9 cellular contexts compared by ENCODE assay signal in genomic region chr11:62171261-62171723, GRCh38. TPM values are rescaled to one million over a fixed set of nuclear protein-coding genes. Genes with fewer than 3 reads are reported as not detected.
DNase-seq lines count a peak whose midpoint lies in the region; ATAC-seq and TF ChIP-seq lines count a peak whose summit lies in the region.
"Had no signal": no experiment of that assay in that cellular context is flagged by ENCODE, and none has a peak within 500 bp of the region (broad histone marks: within the 10 kb centered on the region; RNA-seq: fewer than 3 reads in every experiment).

No MANE protein-coding gene starts in this region.

- H3K27me3 ChIP-seq in naive thymus-derived CD4-positive, alpha-beta T cell (ENCODE audit: control insufficient read depth in 2 of 2, insufficient read depth in 2 of 2, low read length in 2 of 2), result no peaks in the 10 kb centered on the region

- DNase-seq in COR-L47 (lab: John Stamatoyannopoulos, UW) (peak; percentile 87), KBM-7 (peak; percentile 88), OCI-M1 (lab: John Stamatoyannopoulos, UW) (peak; percentile 95), activated T-cell treated with anti-CD3 and anti-CD28 coated beads for 24 hours (ENCODE audit: low read depth) (peak; percentile 65), epithelial cell of proximal tubule (ENCODE audit: low read depth) (peak; percentile 56)
- peak; percentile 38 to 75 (median 67) for DNase-seq in naive thymus-derived CD4-positive, alpha-beta T cell
- peak; percentile 54 for DNase-seq in stimulated activated naive B cell treated with anti-CD40 and anti-IgM and Interleukin-4, amounts not matched to agents 10 μg/mL and 1 μg/mL and 100 μg/mL, for 72 hours

- peaks cover 30 to 35% (median 34%) of the 10 kb centered on the region in 5 donors for H3K27me3 Mint-ChIP-seq in naive thymus-derived CD4-positive, alpha-beta T cell
- H3K27me3 Mint-ChIP-seq in stimulated activated naive B cell treated with anti-CD40 and anti-IgM and Interleukin-4, amounts not matched to agents 10 μg/mL and 1 μg/mL and 100 μg/mL, for 72 hours, result peaks cover 61 to 62% of the 10 kb centered on the region in 2 donors

- peak overlapping the region in 1 of 9 donors; percentile 0 for H3K27ac Mint-ChIP-seq in naive thymus-derived CD4-positive, alpha-beta T cell
- H3K27ac Mint-ChIP-seq in stimulated activated naive B cell treated with anti-CD40 and anti-IgM and Interleukin-4, amounts not matched to agents 10 μg/mL and 1 μg/mL and 100 μg/mL, for 72 hours, result no peak overlapping the region

- no peaks in the 10 kb centered on the region for H3K36me3 Mint-ChIP-seq in naive thymus-derived CD4-positive, alpha-beta T cell
- no peaks in the 10 kb centered on the region for H3K36me3 Mint-ChIP-seq in stimulated activated naive B cell treated with anti-CD40 and anti-IgM and Interleukin-4, amounts not matched to agents 10 μg/mL and 1 μg/mL and 100 μg/mL, for 72 hours

- POLR2A ChIA-PET in naive thymus-derived CD4-positive, alpha-beta T cell (lab: Charles Lee), result interaction anchor here (0.7 kb wide), 1 partner anchor 1342 kb away, joined by 5 read pairs; no protein-coding TSS in a partner anchor

- peaks cover 0 to 2% (median 0%) of the 10 kb centered on the region in 11 donors for H3K9me3 Mint-ChIP-seq in naive thymus-derived CD4-positive, alpha-beta T cell
- H3K9me3 Mint-ChIP-seq in stimulated activated naive B cell treated with anti-CD40 and anti-IgM and Interleukin-4, amounts not matched to agents 10 μg/mL and 1 μg/mL and 100 μg/mL, for 72 hours, result no peaks in the 10 kb centered on the region

- ATAC-seq in naive thymus-derived CD4-positive, alpha-beta T cell, result peak; percentile 92
- peak; percentile 69 to 81 for ATAC-seq in stimulated activated naive B cell treated with anti-CD40 and anti-IgM and Interleukin-4, amounts not matched to agents 10 μg/mL and 1 μg/mL and 100 μg/mL, for 72 hours (replicated peaks)
- no peak for ATAC-seq in GM19324 (IDR thresholded peaks at IDR 0.05; ENCODE audit: low FRiP score, unreplicated experiment)

- H3K4me3 Mint-ChIP-seq in naive thymus-derived CD4-positive, alpha-beta T cell, result peak overlapping the region in 8 of 10 donors; percentile 10 to 71 (median 31)
- no peak overlapping the region for H3K4me3 Mint-ChIP-seq in stimulated activated naive B cell treated with anti-CD40 and anti-IgM and Interleukin-4, amounts not matched to agents 10 μg/mL and 1 μg/mL and 100 μg/mL, for 72 hours

- CTCF ChIA-PET in naive thymus-derived CD4-positive, alpha-beta T cell (lab: Charles Lee), result no interaction called here

- in situ Hi-C loops in KBM-7 (cut with MboI; ENCODE audit: low pct_unique_long_range_greater_than_20kb, low sequenced_read_pairs), result no loop called here

- H3K4me3 ChIP-seq in epithelial cell of proximal tubule (ENCODE audit: low read depth, low read length), result no peak overlapping the region
- H3K4me3 ChIP-seq in naive thymus-derived CD4-positive, alpha-beta T cell (ENCODE audit: low read length), result no peak overlapping the region

- peaks cover 0 to 5% (median 5%) of the 10 kb centered on the region in 7 donors for H3K4me1 Mint-ChIP-seq in naive thymus-derived CD4-positive, alpha-beta T cell
- peaks cover 4 to 6% of the 10 kb centered on the region in 2 donors for H3K4me1 Mint-ChIP-seq in stimulated activated naive B cell treated with anti-CD40 and anti-IgM and Interleukin-4, amounts not matched to agents 10 μg/mL and 1 μg/mL and 100 μg/mL, for 72 hours

- TF ChIP-seq CTCF in epithelial cell of proximal tubule (conservative IDR thresholded peaks at IDR 0.05; ENCODE audit: low read depth, low read length), result peak; percentile 78

- peaks cover 0 to 4% of the 10 kb centered on the region in 2 donors for H3K4me1 ChIP-seq in naive thymus-derived CD4-positive, alpha-beta T cell (ENCODE audit: control insufficient read depth in 2 of 2, insufficient read depth in 2 of 2, low read length in 2 of 2)

- H3K27ac ChIP-seq in naive thymus-derived CD4-positive, alpha-beta T cell (ENCODE audit: low read depth, low read length), result no peak overlapping the region

- H3K9me3 ChIP-seq in naive thymus-derived CD4-positive, alpha-beta T cell (ENCODE audit: control insufficient read depth in 2 of 3, low read length in 3 of 3), result no peaks in the 10 kb centered on the region

- no peaks in the 10 kb centered on the region for H3K36me3 ChIP-seq in naive thymus-derived CD4-positive, alpha-beta T cell (ENCODE audit: control insufficient read depth in 2 of 3, insufficient read depth in 3 of 3, low read length in 3 of 3)

- intact Hi-C loops in naive thymus-derived CD4-positive, alpha-beta T cell (cut with micrococcal nuclease), result loop anchor here (1.0 kb wide), 3 partner anchors 140 to 209 kb away; no protein-coding TSS in a partner anchor

RNA-seq across cellular contexts. Expression of gene SCGB1D1, which starts 18.7 kb away (rescaled TPM):
- not detected in 2 replicates for total RNA-seq in epithelial cell of proximal tubule
- not detected for total RNA-seq in naive thymus-derived CD4-positive, alpha-beta T cell
- polyA plus RNA-seq in naive thymus-derived CD4-positive, alpha-beta T cell, result not detected
- total RNA-seq: T-helper 2 cell treated with Interferon-gamma antibody and Interleukin-4, amounts not matched to agents 100 ng/mL and 5 ng/mL, for 36 hours had no signal

RNA-seq across cellular contexts. Expression of gene SCGB2A1, which starts 37.2 kb away (rescaled TPM):
- total RNA-seq in epithelial cell of proximal tubule, result not detected in 2 replicates
- not detected for total RNA-seq in naive thymus-derived CD4-positive, alpha-beta T cell
- polyA plus RNA-seq in naive thymus-derived CD4-positive, alpha-beta T cell, result not detected
- total RNA-seq: T-helper 2 cell treated with Interferon-gamma antibody and Interleukin-4, amounts not matched to agents 100 ng/mL and 5 ng/mL, for 36 hours had no signal

RNA-seq across cellular contexts. Expression of gene INCENP, which starts 47.5 kb away (rescaled TPM):
- 32.3 and 51.9 TPM in 2 replicates for total RNA-seq in epithelial cell of proximal tubule
- total RNA-seq in naive thymus-derived CD4-positive, alpha-beta T cell, result 100 to 1,000 TPM in 1 of 5 experiments, 10 to 100 TPM in 4; 18.6 to 124 (median 25.6) TPM
- polyA plus RNA-seq in naive thymus-derived CD4-positive, alpha-beta T cell, result 1 to 10 TPM; 2.8 to 4.0 TPM

Comparison
In these comparisons a context has a peak if more than half of its experiments do, and no peak if none do; other contexts are left out.
1. H3K4me3 Mint-ChIP-seq: peak in naive thymus-derived CD4-positive, alpha-beta T cell (8 of 10); none in stimulated activated naive B cell treated with anti-CD40 and anti-IgM and Interleukin-4, amounts not matched to agents 10 μg/mL and 1 μg/mL and 100 μg/mL, for 72 hours (0 of 2).
2. Peak in every context shown above with its lines, with median percentiles within 50 percentile points of each other: DNase-seq.